Comparison of ENCODE assay signal across 8 cellular contexts in the genomic region with DNA sequence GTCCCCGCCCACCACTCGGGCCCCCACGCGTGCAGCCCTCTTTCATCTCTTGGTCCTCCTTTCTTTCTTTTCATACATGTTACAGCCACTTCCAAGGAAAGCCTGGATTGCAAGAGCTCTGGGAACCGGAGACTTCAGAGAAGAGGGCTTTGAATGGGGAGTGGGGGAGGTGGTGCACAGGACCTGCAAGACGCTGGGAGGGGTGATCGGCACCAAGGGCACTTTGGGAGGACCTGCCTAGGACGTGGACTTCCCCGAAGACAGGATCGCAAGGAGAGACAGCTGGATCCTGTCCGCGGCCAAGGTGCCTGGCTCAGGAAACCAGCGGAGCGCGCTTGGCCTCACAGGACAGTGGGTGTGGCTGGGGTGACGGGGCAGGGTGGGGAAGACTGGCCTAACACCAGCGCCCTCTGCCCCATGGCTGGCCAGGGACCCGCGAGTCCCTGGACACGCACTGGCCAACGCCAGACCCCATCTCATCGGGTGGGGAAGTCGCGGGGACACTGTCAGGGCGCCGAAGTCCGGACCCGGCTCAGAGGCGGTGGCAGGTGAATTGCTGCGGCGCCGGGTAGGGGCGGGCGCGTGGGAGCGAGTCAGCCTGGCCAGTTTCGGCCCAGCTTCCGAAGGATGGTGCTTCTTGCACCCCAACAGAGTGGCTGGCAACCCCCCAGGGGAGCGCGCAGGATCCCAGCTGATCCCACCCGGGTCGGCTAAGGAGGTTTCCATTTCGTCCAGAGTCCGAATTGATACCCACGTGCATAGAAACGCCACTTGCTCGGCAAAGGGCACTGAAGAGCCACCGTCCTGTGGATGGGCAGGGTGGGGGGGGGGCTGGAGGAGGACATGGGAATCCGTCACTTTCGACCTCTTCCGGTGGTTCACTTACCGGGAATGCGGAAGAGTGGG. TPM values are rescaled to one million over a fixed set of nuclear protein-coding genes. Genes with fewer than 3 reads are reported as not detected.
DNase-seq lines count a peak whose midpoint lies in the region; ATAC-seq and TF ChIP-seq lines count a peak whose summit lies in the region.

No MANE protein-coding gene starts in this region.

- H3K36me3 Mint-ChIP-seq in CD4-positive, alpha-beta memory T cell: no peaks in the 10 kb centered on the region

- H3K27me3 Mint-ChIP-seq in CD4-positive, alpha-beta memory T cell: peaks cover 22 to 29% of the 10 kb centered on the region in 2 donors

- POLR2A ChIA-PET in CD4-positive, alpha-beta memory T cell (lab: Charles Lee; ENCODE audit: partially characterized antibody): no interaction called here

- H3K36me3 ChIP-seq in CD4-positive, alpha-beta memory T cell (ENCODE audit: insufficient read depth, low read length): no peaks in the 10 kb centered on the region
- H3K36me3 ChIP-seq in Peyer's patch (no peaks in the 10 kb centered on the region), neutrophil (no peaks in the 10 kb centered on the region)

- H3K4me1 ChIP-seq in CD4-positive, alpha-beta memory T cell (ENCODE audit: insufficient read depth, low read length): peaks cover 6% of the 10 kb centered on the region
- H3K4me1 ChIP-seq in Peyer's patch: peaks cover 0 to 36% (median 0%) of the 10 kb centered on the region in 4 donors
- peaks cover 29 to 43% of the 10 kb centered on the region in 2 experiments for H3K4me1 ChIP-seq in neutrophil (ENCODE audit: control insufficient read depth in 1 of 2, insufficient read depth in 1 of 2, low read depth in 1 of 2, low read length in 1 of 2)

- peaks cover 0 to 8% (median 0%) of the 10 kb centered on the region in 8 donors for H3K9me3 Mint-ChIP-seq in CD4-positive, alpha-beta memory T cell

- H3K9me3 ChIP-seq in CD4-positive, alpha-beta memory T cell (ENCODE audit: control insufficient read depth in 1 of 2, low read length in 2 of 2): no peaks in the 10 kb centered on the region
- H3K9me3 ChIP-seq in Peyer's patch (no peaks in the 10 kb centered on the region), neutrophil (no peaks in the 10 kb centered on the region)

- ATAC-seq in GM21717 (IDR thresholded peaks at IDR 0.05; ENCODE audit: unreplicated experiment) (no peak), HG02840 (IDR thresholded peaks at IDR 0.05; ENCODE audit: low FRiP score, unreplicated experiment) (no peak)

- no peak overlapping the region for H3K4me3 ChIP-seq in CD4-positive, alpha-beta memory T cell (ENCODE audit: low read length in 2 of 2)
- H3K4me3 ChIP-seq in Peyer's patch (peak overlapping the region; percentile 16 to 56 (median 40)), foreskin fibroblast (ENCODE audit: low read depth in 1 of 2, low read length in 2 of 2) (peak overlapping the region; percentile 45 to 51), neutrophil (ENCODE audit: low read depth in 1 of 2, low read length in 1 of 2) (peak overlapping the region; percentile 83 to 92)

- CTCF ChIA-PET in CD4-positive, alpha-beta memory T cell (lab: Charles Lee; ENCODE audit: partially characterized antibody): interaction anchor here (1.5 kb wide), 1 partner anchor 187 kb away, joined by 3 read pairs; no protein-coding TSS in a partner anchor

- peak overlapping the region in 5 of 8 donors; percentile 10 to 77 (median 49) for H3K4me3 Mint-ChIP-seq in CD4-positive, alpha-beta memory T cell

- TF ChIP-seq POLR2A in Peyer's patch (IDR thresholded peaks at IDR 0.05): no peak

- no peak overlapping the region for H3K27ac ChIP-seq in CD4-positive, alpha-beta memory T cell (ENCODE audit: low read depth, low read length)
- H3K27ac ChIP-seq in Peyer's patch: peak overlapping the region; percentile 43 to 82 (median 69)
- peak overlapping the region; percentile 93 for H3K27ac ChIP-seq in neutrophil

- peaks cover 3% of the 10 kb centered on the region for H3K27me3 ChIP-seq in CD4-positive, alpha-beta memory T cell (ENCODE audit: insufficient read depth, low read length)
- H3K27me3 ChIP-seq in Peyer's patch (peaks cover 0 to 12% of the 10 kb centered on the region in 2 donors), neutrophil (peaks cover 98% of the 10 kb centered on the region)

- TF ChIP-seq CTCF in Peyer's patch (IDR thresholded peaks at IDR 0.05): no peak
- no peak for TF ChIP-seq CTCF in foreskin fibroblast (IDR thresholded peaks at IDR 0.05; ENCODE audit: low read depth, low read length)
- no peak for TF ChIP-seq CTCF in neutrophil (IDR thresholded peaks at IDR 0.05)

- no peak overlapping the region for H3K27ac Mint-ChIP-seq in CD4-positive, alpha-beta memory T cell

- DNase-seq in CD4-positive, alpha-beta memory T cell: no peak
- DNase-seq in Peyer's patch (no peak), foreskin fibroblast (peak; percentile 20 to 57), RKO (ENCODE audit: low spot score) (no peak), NCI-H2107 (lab: John Stamatoyannopoulos, UW) (no peak)

- peaks cover 0 to 4% (median under 1%) of the 10 kb centered on the region in 4 donors for H3K4me1 Mint-ChIP-seq in CD4-positive, alpha-beta memory T cell

- intact Hi-C loops in CD4-positive, alpha-beta memory T cell (cut with micrococcal nuclease): no loop called here

RNA-seq across cellular contexts. Expression of a gene that starts 0.7 kb away (rescaled TPM):
- total RNA-seq in CD4-positive, alpha-beta memory T cell: under 1 TPM; 0.29 to 0.50 TPM
- under 1 TPM in 1 of 2 donors, not detected in 1; 0.05 TPM for polyA plus RNA-seq in CD4-positive, alpha-beta memory T cell
- total RNA-seq in Peyer's patch: 10 to 100 TPM in 3 of 4 donors, 1 to 10 TPM in 1; 7.9 to 31.4 (median 12.9) TPM

RNA-seq across cellular contexts. Expression of a gene that starts 15.1 kb away (rescaled TPM):
- total RNA-seq in CD4-positive, alpha-beta memory T cell: not detected
- polyA plus RNA-seq in CD4-positive, alpha-beta memory T cell: not detected
- total RNA-seq in Peyer's patch: not detected

RNA-seq across cellular contexts. Expression of a gene that starts 35.9 kb away (rescaled TPM):
- total RNA-seq in CD4-positive, alpha-beta memory T cell: 1 to 10 TPM; 1.2 to 1.3 TPM
- polyA plus RNA-seq in CD4-positive, alpha-beta memory T cell: under 1 TPM in 1 of 2 donors, not detected in 1; 0.55 TPM
- total RNA-seq in Peyer's patch: 10 to 100 TPM in 2 of 4 donors, 1 to 10 TPM in 2; 3.7 to 16.5 (median 9.7) TPM

Comparison
In these comparisons a context has a peak if more than half of its experiments do, and no peak if none do; other contexts are left out.
1. DNase-seq: peak in foreskin fibroblast (2 of 2); none in CD4-positive, alpha-beta memory T cell (0 of 5), Peyer's patch (0 of 3), RKO (single experiment) and NCI-H2107 (single experiment).
2. H3K4me3 ChIP-seq: peak in Peyer's patch (4 of 4), foreskin fibroblast (2 of 2) and neutrophil (2 of 2); none in CD4-positive, alpha-beta memory T cell (0 of 2).
3. RNA of a gene that starts 0.7 kb away (total RNA-seq): 7.9 to 31.4 TPM in Peyer's patch; 0.29 to 0.50 TPM in CD4-positive, alpha-beta memory T cell; every median in the first group is over 4 times any median in the second.